ENCODE assay signal across 18 cellular contexts in the genomic region with DNA sequence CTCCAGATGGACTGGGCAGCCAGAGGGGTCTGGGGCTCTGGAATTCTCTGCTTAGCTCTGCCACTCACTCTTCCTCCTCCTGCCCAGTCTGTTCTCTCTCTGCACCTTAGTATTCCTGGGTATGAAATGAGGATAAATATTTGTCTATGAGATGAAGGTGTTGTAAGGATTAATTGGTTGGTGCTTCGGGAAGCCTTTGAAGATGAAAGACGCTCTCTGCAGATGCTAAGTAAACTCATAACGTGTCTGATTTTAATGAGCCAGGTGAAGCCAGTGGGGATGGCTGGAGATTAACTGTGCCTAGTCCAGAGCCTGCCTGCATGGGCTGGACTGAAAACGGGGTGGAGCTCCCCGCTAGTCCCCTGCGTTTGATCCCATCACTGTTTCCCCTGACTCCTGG. TPM values are rescaled to one million over a fixed set of nuclear protein-coding genes. Genes with fewer than 3 reads are reported as not detected.
A peak's percentile ranks its signal among the peaks of the same experiment; 100 is the strongest.
DNase-seq lines count a peak whose midpoint lies in the region; ATAC-seq and TF ChIP-seq lines count a peak whose summit lies in the region.
"Had no signal": no experiment of that assay in that cellular context is flagged by ENCODE, and none has a peak within 500 bp of the region (broad histone marks: within the 10 kb centered on the region; RNA-seq: fewer than 3 reads in every experiment).

No MANE protein-coding gene starts in this region.

- H3K27me3 Mint-ChIP-seq in endodermal cell (ENCODE audit: insufficient read depth) (peaks cover 22% of the 10 kb centered on the region), mesothelial cell of epicardium (ENCODE audit: low read depth) (no peaks in the 10 kb centered on the region)

- H3K36me3 Mint-ChIP-seq in endodermal cell (ENCODE audit: low read depth) (no peaks in the 10 kb centered on the region), mesothelial cell of epicardium (no peaks in the 10 kb centered on the region)

- no peaks in the 10 kb centered on the region for H3K9me3 ChIP-seq in endodermal cell (ENCODE audit: control insufficient read depth, low read length)
- H3K9me3 ChIP-seq: BLaER1, HAP-1 had no signal

- no peak overlapping the region for H3K27ac ChIP-seq in endodermal cell (ENCODE audit: low read depth, low read length)
- H3K27ac ChIP-seq: 22Rv1, BLaER1 had no signal

- peak; percentile 70 for DNase-seq in NCI-H510A treated with DMSO at 0.1 percent for 48 hours (lab: John Stamatoyannopoulos, UW)
- DNase-seq in NCI-H510A (lab: John Stamatoyannopoulos, UW) = no peak
- peak; percentile 26 for DNase-seq in endodermal cell
- DNase-seq in mesothelial cell of epicardium (ENCODE audit: low spot score in 2 of 2, unreplicated experiment in 2 of 2) = no peak
- DNase-seq in DMS114 treated with DMSO at 0.1 percent for 48 hours (lab: John Stamatoyannopoulos, UW; ENCODE audit: unreplicated experiment) = no peak
- no peak for DNase-seq in foreskin melanocyte
- DNase-seq: AML-193; CD8-positive, alpha-beta memory T cell; DMS 273 treated with DMSO at 0.1 percent for 48 hours; DND-41; GDM1; HFFc6 had no signal

- H3K27ac Mint-ChIP-seq in endodermal cell (no peak overlapping the region), mesothelial cell of epicardium (peak overlapping the region; percentile 58)
- H3K27ac Mint-ChIP-seq: CD8-positive, alpha-beta memory T cell had no signal

- no peak for TF ChIP-seq CTCF in endodermal cell (conservative IDR thresholded peaks at IDR 0.05)
- TF ChIP-seq CTCF in mesothelial cell of epicardium (IDR thresholded peaks at IDR 0.05; ENCODE audit: unreplicated experiment) = no peak

- ATAC-seq in GM18868 (IDR thresholded peaks at IDR 0.05; ENCODE audit: unreplicated experiment) = no peak

- no peak overlapping the region for H3K9ac ChIP-seq in endodermal cell (ENCODE audit: extremely low read depth, low read length, poor library complexity, severe bottlenecking)
- H3K9ac ChIP-seq: BLaER1 had no signal

- H3K9me3 Mint-ChIP-seq in endodermal cell (no peaks in the 10 kb centered on the region), mesothelial cell of epicardium (peaks cover 6% of the 10 kb centered on the region)
- H3K9me3 Mint-ChIP-seq: CD8-positive, alpha-beta memory T cell; HFFc6 had no signal

- no peaks in the 10 kb centered on the region for H3K36me3 ChIP-seq in endodermal cell (ENCODE audit: control insufficient read depth, insufficient read depth, low read length)
- H3K36me3 ChIP-seq: BLaER1, HAP-1 had no signal

- peaks cover 22% of the 10 kb centered on the region for H3K4me1 Mint-ChIP-seq in endodermal cell
- peaks cover 14% of the 10 kb centered on the region for H3K4me1 Mint-ChIP-seq in mesothelial cell of epicardium
- H3K4me1 Mint-ChIP-seq: CD8-positive, alpha-beta memory T cell had no signal

- H3K27me3 ChIP-seq in endodermal cell (ENCODE audit: control insufficient read depth, insufficient read depth, low read length, poor library complexity, severe bottlenecking) = peaks cover 12% of the 10 kb centered on the region
- H3K27me3 ChIP-seq: BLaER1 had no signal

- H3K4me3 Mint-ChIP-seq in endodermal cell (no peak overlapping the region), mesothelial cell of epicardium (no peak overlapping the region)
- H3K4me3 Mint-ChIP-seq: CD8-positive, alpha-beta memory T cell; HFFc6 had no signal

- H3K4me3 ChIP-seq in endodermal cell (ENCODE audit: low read length) = no peak overlapping the region
- H3K4me3 ChIP-seq: BLaER1, HAP-1 had no signal

- WGBS in endodermal cell (ENCODE audit: insufficient coverage in 1 of 2, insufficient read length in 1 of 2), 2 experiments = 94 to 96% methylated on average over 4 to 6 of the region's 6 CpGs

- H3K4me1 ChIP-seq in endodermal cell (ENCODE audit: control insufficient read depth, insufficient read depth, low read length) = peaks cover 2% of the 10 kb centered on the region

RNA-seq across cellular contexts. Expression of gene TCP11, which starts 23.1 kb away (rescaled TPM):
- not detected for total RNA-seq in endodermal cell
- polyA plus RNA-seq in endodermal cell (2013, experiment 1 of 2) = 1.1 TPM
- polyA plus RNA-seq in endodermal cell (2013, experiment 2 of 2) = 0.21 TPM
- total RNA-seq in mesothelial cell of epicardium = 0.20 to 0.24 TPM (median 0.20 TPM) in 3 replicates
- total RNA-seq: CD8-positive, alpha-beta memory T cell; H1; HT1080 had no signal
- polyA plus RNA-seq: CD8-positive, alpha-beta memory T cell had no signal

RNA-seq across cellular contexts. Expression of gene SCUBE3, which starts 49.5 kb away (rescaled TPM):
- total RNA-seq in endodermal cell = under 1 TPM; 0.27 to 0.86 TPM
- polyA plus RNA-seq in endodermal cell (2013, experiment 1 of 2) = 22.4 TPM
- polyA plus RNA-seq in endodermal cell (2013, experiment 2 of 2) = 18.8 TPM
- total RNA-seq in mesothelial cell of epicardium = 51.9 to 54.8 TPM (median 53.2 TPM) in 3 replicates

Comparison
In these comparisons a context has a peak if more than half of its experiments do, and no peak if none do; other contexts are left out.
1. DNase-seq: peak in NCI-H510A treated with DMSO at 0.1 percent for 48 hours (single experiment) and endodermal cell (single experiment); none in NCI-H510A (single experiment), mesothelial cell of epicardium (0 of 2), DMS114 treated with DMSO at 0.1 percent for 48 hours (single experiment) and foreskin melanocyte (single experiment).
2. RNA of gene SCUBE3, which starts 49.5 kb away (total RNA-seq): 51.9 to 54.8 TPM in mesothelial cell of epicardium; 0.27 to 0.86 TPM in endodermal cell; every median in the first group is over 10 times any median in the second.